In genomic region chr4:113893546-113893945, GRCh38 we compare ENCODE assay signal across 12 cellular contexts.
A peak's percentile ranks its signal among the peaks of the same experiment; 100 is the strongest.
DNase-seq lines count a peak whose midpoint lies in the region; ATAC-seq and TF ChIP-seq lines count a peak whose summit lies in the region.
"Had no signal": no experiment of that assay in that cellular context is flagged by ENCODE, and none has a peak within 500 bp of the region (broad histone marks: within the 10 kb centered on the region; RNA-seq: fewer than 3 reads in every experiment).

No MANE protein-coding gene starts in this region.

- DNase-seq in AG09319 (ENCODE audit: extremely low read depth, low read depth) (no peak), GM06990 (ENCODE audit: extremely low read depth, insufficient read length) (no peak), PC-3 (peak; percentile 29), fibroblast of the aortic adventitia (ENCODE audit: low read depth) (peak; percentile 41), activated gamma-delta T cell treated with Interleukin-2 at 50 U/mL for 16 hours (no peak), GM13976 (ENCODE audit: low spot score) (no peak)
- DNase-seq: activated T-cell treated with anti-CD3 and anti-CD28 coated beads for 4 hours, DMS153, RPMI8226 had no signal

- H3K27ac ChIP-seq in PC-3 (ENCODE audit: low read length) = no peak overlapping the region
- H3K27ac ChIP-seq: skin epidermis had no signal

- no peaks in the 10 kb centered on the region for H3K79me2 ChIP-seq in PC-3 (ENCODE audit: low read length)

- CTCF ChIA-PET in PC-3 (lab: Charles Lee) = no interaction called here

- POLR2A ChIA-PET in PC-3 (lab: Charles Lee; ENCODE audit: unreplicated experiment) = no interaction called here

- TF ChIP-seq CTCF in AG09319 (IDR thresholded peaks at IDR 0.05; ENCODE audit: low read depth, low read length) = peak; percentile 10
- TF ChIP-seq CTCF in GM06990 (IDR thresholded peaks at IDR 0.05; ENCODE audit: insufficient read depth, low read length, poor library complexity, severe bottlenecking) = peak; percentile 30
- peak; percentile 54 for TF ChIP-seq CTCF in PC-3 (conservative IDR thresholded peaks at IDR 0.05; ENCODE audit: low read depth, low read length)
- peak; percentile 36 for TF ChIP-seq CTCF in fibroblast of the aortic adventitia (IDR thresholded peaks at IDR 0.05; ENCODE audit: insufficient read depth, low read length)
- no peak for TF ChIP-seq CTCF in GM13976 (IDR thresholded peaks at IDR 0.05; ENCODE audit: borderline replicate concordance, control extremely low read depth, extremely low read depth, insufficient read depth, missing control alignments)

- H3K4me3 ChIP-seq in GM06990 (replicated peaks; ENCODE audit: low read depth, low read length) (no peak overlapping the region), PC-3 (ENCODE audit: low read length) (no peak overlapping the region), fibroblast of the aortic adventitia (ENCODE audit: low read depth, low read length) (no peak overlapping the region)
- H3K4me3 ChIP-seq: skin epidermis had no signal

- H2AFZ ChIP-seq in PC-3 (ENCODE audit: low read length) = no peak overlapping the region

- no TSS peak for BruUV-seq in PC-3 (replicated peaks; lab: Mats Ljungman, UMichigan)

- H3K9ac ChIP-seq in PC-3 (ENCODE audit: low read length) = no peak overlapping the region

- in situ Hi-C loops in GM13976 (cut with MboI; ENCODE audit: low sequenced_read_pairs, unreplicated experiment) = no loop called here

- no peaks in the 10 kb centered on the region for H3K27me3 ChIP-seq in GM06990 (replicated peaks; ENCODE audit: control insufficient read depth, insufficient read depth, low read length)
- no peaks in the 10 kb centered on the region for H3K27me3 ChIP-seq in PC-3 (ENCODE audit: low read length)

- ATAC-seq in PC-3 (no peak), HG03521 (IDR thresholded peaks at IDR 0.05; ENCODE audit: unreplicated experiment) (no peak), HG02678 (IDR thresholded peaks at IDR 0.05; ENCODE audit: unreplicated experiment) (no peak)

- H3K4me2 ChIP-seq in PC-3 (ENCODE audit: low read length) = no peak overlapping the region

- H3K9me2 ChIP-seq in PC-3 (replicated peaks; ENCODE audit: low read length) = no peaks in the 10 kb centered on the region

- no peaks in the 10 kb centered on the region for H3F3A ChIP-seq in PC-3 (ENCODE audit: low read length, unreplicated experiment)

- H3K4me1 ChIP-seq in PC-3 (ENCODE audit: insufficient read depth, low read length) = no peaks in the 10 kb centered on the region

- no peaks in the 10 kb centered on the region for H3K9me3 ChIP-seq in PC-3 (ENCODE audit: low read length)

- H4K20me1 ChIP-seq in PC-3 (ENCODE audit: low read length) = no peaks in the 10 kb centered on the region

- intact Hi-C loops in PC-3 (cut with micrococcal nuclease) = loop anchor here (1.0 to 5.0 kb wide), 2 partner anchors 111 to 346 kb away; no protein-coding TSS in a partner anchor

- no peaks in the 10 kb centered on the region for H3K36me3 ChIP-seq in GM06990 (ENCODE audit: control insufficient read depth, insufficient read depth, low read length)
- H3K36me3 ChIP-seq in PC-3 (ENCODE audit: low read depth, low read length) = no peaks in the 10 kb centered on the region

Comparison
In these comparisons a context has a peak if more than half of its experiments do, and no peak if none do; other contexts are left out.
1. DNase-seq: peak in PC-3 (single experiment) and fibroblast of the aortic adventitia (single experiment); none in AG09319 (single experiment), GM06990 (single experiment), activated gamma-delta T cell treated with Interleukin-2 at 50 U/mL for 16 hours (single experiment) and GM13976 (single experiment).